Comparison of ENCODE assay signal across 2 cellular contexts in the genomic region with DNA sequence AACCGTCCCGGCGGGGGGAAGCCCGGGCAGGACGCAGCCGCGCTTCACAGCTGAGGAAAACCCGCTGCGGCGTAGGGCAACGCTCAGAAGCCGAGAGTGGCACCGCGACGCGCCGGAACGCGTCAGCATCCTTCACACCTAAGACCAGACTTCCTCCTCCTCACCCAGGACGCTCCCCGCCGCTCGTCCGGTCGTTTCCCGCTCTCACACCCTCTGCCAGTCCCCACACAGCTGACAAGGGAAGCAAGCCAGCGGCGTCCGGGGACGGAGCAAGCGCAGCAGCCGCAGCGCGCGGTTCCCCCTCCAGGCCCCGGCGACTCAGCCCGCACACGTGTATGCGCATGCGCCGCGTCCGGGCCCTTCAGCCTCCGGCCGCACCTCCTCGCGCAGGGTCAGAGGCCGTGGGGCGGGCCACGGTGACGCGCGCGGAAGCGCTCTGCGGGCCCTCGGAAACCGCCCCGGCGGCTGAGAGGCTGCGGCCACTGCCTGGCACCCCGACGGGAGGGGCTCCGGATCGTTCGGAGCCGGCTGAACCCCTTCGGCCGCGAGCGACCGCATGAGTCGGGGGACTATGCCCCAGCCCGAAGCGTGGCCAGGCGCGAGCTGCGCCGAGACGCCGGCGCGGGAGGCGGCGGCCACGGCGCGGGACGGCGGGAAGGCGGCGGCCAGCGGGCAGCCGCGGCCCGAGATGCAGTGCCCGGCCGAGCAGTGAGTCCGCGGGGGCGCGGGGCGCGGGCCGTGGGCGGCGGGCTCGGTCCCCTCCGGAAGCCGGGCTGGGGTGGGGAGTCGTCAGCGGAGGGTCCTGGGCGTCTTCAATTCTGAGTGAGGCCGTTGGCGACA.
TF ChIP-seq lines count a peak whose summit lies in the region.

A gene (plus strand): TSS at position 449 of the 840 bp plus-strand sequence. CDS start 108 bp downstream, at position 557.

TF ChIP-seq in HCT116, 20 proteins besides CTCF, POLR2A, EP300 and RAD21:
- TF ChIP-seq, protein P1, sequence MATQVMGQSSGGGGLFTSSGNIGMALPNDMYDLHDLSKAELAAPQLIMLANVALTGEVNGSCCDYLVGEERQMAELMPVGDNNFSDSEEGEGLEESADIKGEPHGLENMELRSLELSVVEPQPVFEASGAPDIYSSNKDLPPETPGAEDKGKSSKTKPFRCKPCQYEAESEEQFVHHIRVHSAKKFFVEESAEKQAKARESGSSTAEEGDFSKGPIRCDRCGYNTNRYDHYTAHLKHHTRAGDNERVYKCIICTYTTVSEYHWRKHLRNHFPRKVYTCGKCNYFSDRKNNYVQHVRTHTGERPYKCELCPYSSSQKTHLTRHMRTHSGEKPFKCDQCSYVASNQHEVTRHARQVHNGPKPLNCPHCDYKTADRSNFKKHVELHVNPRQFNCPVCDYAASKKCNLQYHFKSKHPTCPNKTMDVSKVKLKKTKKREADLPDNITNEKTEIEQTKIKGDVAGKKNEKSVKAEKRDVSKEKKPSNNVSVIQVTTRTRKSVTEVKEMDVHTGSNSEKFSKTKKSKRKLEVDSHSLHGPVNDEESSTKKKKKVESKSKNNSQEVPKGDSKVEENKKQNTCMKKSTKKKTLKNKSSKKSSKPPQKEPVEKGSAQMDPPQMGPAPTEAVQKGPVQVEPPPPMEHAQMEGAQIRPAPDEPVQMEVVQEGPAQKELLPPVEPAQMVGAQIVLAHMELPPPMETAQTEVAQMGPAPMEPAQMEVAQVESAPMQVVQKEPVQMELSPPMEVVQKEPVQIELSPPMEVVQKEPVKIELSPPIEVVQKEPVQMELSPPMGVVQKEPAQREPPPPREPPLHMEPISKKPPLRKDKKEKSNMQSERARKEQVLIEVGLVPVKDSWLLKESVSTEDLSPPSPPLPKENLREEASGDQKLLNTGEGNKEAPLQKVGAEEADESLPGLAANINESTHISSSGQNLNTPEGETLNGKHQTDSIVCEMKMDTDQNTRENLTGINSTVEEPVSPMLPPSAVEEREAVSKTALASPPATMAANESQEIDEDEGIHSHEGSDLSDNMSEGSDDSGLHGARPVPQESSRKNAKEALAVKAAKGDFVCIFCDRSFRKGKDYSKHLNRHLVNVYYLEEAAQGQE (IDR thresholded peaks at IDR 0.05; ENCODE audit: low read depth) = no peak
- TF ChIP-seq SIN3A (IDR thresholded peaks at IDR 0.05; ENCODE audit: low read depth) (peak; percentile 87), SP1 (IDR thresholded peaks at IDR 0.05; ENCODE audit: low read depth) (peak; percentile 56), YY1 (IDR thresholded peaks at IDR 0.05; ENCODE audit: extremely low read depth, insufficient replicate concordance, low read depth, low read length) (no peak), JUND (IDR thresholded peaks at IDR 0.05) (no peak), SRF (IDR thresholded peaks at IDR 0.05; ENCODE audit: low read depth) (no peak; the same call in 1 of the 2 replicates), POLR2AphosphoS5 (IDR thresholded peaks at IDR 0.05; ENCODE audit: low read depth, low read length) (peak; percentile 86), TCF7L2 (IDR thresholded peaks at IDR 0.05; ENCODE audit: borderline replicate concordance, extremely low read depth, insufficient read depth, insufficient read length) (peak; percentile 32), ZFX (IDR thresholded peaks at IDR 0.05) (peak; percentile 73), EGR1 (IDR thresholded peaks at IDR 0.05; ENCODE audit: low read depth) (no peak), EZH2phosphoT487 (IDR thresholded peaks at IDR 0.05; ENCODE audit: borderline replicate concordance) (no peak), CEBPB (IDR thresholded peaks at IDR 0.05; ENCODE audit: low read depth) (no peak), EZH2 (IDR thresholded peaks at IDR 0.05) (no peak), FOSL1 (IDR thresholded peaks at IDR 0.05; ENCODE audit: low read depth) (no peak), ZNF274 (IDR thresholded peaks at IDR 0.05; ENCODE audit: low read depth, low read length) (no peak), ELF1 (IDR thresholded peaks at IDR 0.05; ENCODE audit: borderline replicate concordance, low read depth) (peak; percentile 68), CBX3 (IDR thresholded peaks at IDR 0.05; ENCODE audit: low read depth) (peak; percentile 67)
- TF ChIP-seq, protein P2, sequence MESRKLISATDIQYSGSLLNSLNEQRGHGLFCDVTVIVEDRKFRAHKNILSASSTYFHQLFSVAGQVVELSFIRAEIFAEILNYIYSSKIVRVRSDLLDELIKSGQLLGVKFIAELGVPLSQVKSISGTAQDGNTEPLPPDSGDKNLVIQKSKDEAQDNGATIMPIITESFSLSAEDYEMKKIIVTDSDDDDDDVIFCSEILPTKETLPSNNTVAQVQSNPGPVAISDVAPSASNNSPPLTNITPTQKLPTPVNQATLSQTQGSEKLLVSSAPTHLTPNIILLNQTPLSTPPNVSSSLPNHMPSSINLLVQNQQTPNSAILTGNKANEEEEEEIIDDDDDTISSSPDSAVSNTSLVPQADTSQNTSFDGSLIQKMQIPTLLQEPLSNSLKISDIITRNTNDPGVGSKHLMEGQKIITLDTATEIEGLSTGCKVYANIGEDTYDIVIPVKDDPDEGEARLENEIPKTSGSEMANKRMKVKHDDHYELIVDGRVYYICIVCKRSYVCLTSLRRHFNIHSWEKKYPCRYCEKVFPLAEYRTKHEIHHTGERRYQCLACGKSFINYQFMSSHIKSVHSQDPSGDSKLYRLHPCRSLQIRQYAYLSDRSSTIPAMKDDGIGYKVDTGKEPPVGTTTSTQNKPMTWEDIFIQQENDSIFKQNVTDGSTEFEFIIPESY (IDR thresholded peaks at IDR 0.05; ENCODE audit: extremely low read depth, insufficient replicate concordance, low read length) = no peak
- TF ChIP-seq, protein P3, sequence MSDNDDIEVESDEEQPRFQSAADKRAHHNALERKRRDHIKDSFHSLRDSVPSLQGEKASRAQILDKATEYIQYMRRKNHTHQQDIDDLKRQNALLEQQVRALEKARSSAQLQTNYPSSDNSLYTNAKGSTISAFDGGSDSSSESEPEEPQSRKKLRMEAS (IDR thresholded peaks at IDR 0.05) = peak; percentile 95
- TF ChIP-seq, protein P4, sequence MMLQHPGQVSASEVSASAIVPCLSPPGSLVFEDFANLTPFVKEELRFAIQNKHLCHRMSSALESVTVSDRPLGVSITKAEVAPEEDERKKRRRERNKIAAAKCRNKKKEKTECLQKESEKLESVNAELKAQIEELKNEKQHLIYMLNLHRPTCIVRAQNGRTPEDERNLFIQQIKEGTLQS (IDR thresholded peaks at IDR 0.05) = no peak

TF ChIP-seq in SK-N-SH, 30 proteins besides CTCF, POLR2A, EP300 and RAD21 (continued from another document):
- TF ChIP-seq, protein P2 (IDR thresholded peaks at IDR 0.05; ENCODE audit: borderline replicate concordance, low read depth) = no peak
- TF ChIP-seq, protein P5, sequence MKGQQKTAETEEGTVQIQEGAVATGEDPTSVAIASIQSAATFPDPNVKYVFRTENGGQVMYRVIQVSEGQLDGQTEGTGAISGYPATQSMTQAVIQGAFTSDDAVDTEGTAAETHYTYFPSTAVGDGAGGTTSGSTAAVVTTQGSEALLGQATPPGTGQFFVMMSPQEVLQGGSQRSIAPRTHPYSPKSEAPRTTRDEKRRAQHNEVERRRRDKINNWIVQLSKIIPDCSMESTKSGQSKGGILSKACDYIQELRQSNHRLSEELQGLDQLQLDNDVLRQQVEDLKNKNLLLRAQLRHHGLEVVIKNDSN (IDR thresholded peaks at IDR 0.05; ENCODE audit: borderline replicate concordance, low read depth) = no peak
- TF ChIP-seq, protein P3 (IDR thresholded peaks at IDR 0.05; ENCODE audit: low read depth) = peak; percentile 95
- TF ChIP-seq ELF1 (IDR thresholded peaks at IDR 0.05) = peak; percentile 88
- peak; percentile 65; the same call in 1 of the 2 replicates for TF ChIP-seq TAF1 (IDR thresholded peaks at IDR 0.05; ENCODE audit: borderline replicate concordance, low read depth, low read length)
- TF ChIP-seq TEAD4 (IDR thresholded peaks at IDR 0.05; ENCODE audit: borderline replicate concordance, insufficient read depth) = 0 out of 2 replicates have a peak, but pooled peaks have one; percentile 7
- TF ChIP-seq, protein P6, sequence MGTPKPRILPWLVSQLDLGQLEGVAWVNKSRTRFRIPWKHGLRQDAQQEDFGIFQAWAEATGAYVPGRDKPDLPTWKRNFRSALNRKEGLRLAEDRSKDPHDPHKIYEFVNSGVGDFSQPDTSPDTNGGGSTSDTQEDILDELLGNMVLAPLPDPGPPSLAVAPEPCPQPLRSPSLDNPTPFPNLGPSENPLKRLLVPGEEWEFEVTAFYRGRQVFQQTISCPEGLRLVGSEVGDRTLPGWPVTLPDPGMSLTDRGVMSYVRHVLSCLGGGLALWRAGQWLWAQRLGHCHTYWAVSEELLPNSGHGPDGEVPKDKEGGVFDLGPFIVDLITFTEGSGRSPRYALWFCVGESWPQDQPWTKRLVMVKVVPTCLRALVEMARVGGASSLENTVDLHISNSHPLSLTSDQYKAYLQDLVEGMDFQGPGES (IDR thresholded peaks at IDR 0.05; ENCODE audit: low read depth, low read length) = no peak
- TF ChIP-seq, protein P7, sequence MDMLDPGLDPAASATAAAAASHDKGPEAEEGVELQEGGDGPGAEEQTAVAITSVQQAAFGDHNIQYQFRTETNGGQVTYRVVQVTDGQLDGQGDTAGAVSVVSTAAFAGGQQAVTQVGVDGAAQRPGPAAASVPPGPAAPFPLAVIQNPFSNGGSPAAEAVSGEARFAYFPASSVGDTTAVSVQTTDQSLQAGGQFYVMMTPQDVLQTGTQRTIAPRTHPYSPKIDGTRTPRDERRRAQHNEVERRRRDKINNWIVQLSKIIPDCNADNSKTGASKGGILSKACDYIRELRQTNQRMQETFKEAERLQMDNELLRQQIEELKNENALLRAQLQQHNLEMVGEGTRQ (IDR thresholded peaks at IDR 0.05; ENCODE audit: borderline replicate concordance, low read depth, low read length) = no peak
- TF ChIP-seq SMC3 (IDR thresholded peaks at IDR 0.05; ENCODE audit: low read depth, low read length) = no peak
- peak; percentile 33; the same call in 1 of the 2 replicates for TF ChIP-seq NFIC (IDR thresholded peaks at IDR 0.05; ENCODE audit: borderline replicate concordance)
- TF ChIP-seq TCF12 (IDR thresholded peaks at IDR 0.05) = no peak; the same call in 1 of the 2 replicates
- peak; percentile 89 for TF ChIP-seq POLR2AphosphoS5 (IDR thresholded peaks at IDR 0.05; ENCODE audit: low read depth, low read length)
- peak; percentile 66; the same call in 1 of the 2 replicates for TF ChIP-seq MXI1 (IDR thresholded peaks at IDR 0.05; ENCODE audit: low read depth, low read length)
- no peak for TF ChIP-seq RFX5 (IDR thresholded peaks at IDR 0.05; ENCODE audit: low read length)
- TF ChIP-seq GATA2 (CRISPR knock-in tag; IDR thresholded peaks at IDR 0.05) = no peak
- no peak for TF ChIP-seq MEF2A (IDR thresholded peaks at IDR 0.05; ENCODE audit: borderline replicate concordance, low read depth)
- TF ChIP-seq FOXJ3 (CRISPR knock-in tag; IDR thresholded peaks at IDR 0.05) = no peak
- no peak for TF ChIP-seq EZH2phosphoT487 (IDR thresholded peaks at IDR 0.05; ENCODE audit: borderline replicate concordance, low read depth)
- TF ChIP-seq CHD2 (IDR thresholded peaks at IDR 0.05; ENCODE audit: low read length, partially characterized antibody) = peak; percentile 63
- peak; percentile 95 for TF ChIP-seq NRF1 (IDR thresholded peaks at IDR 0.05; ENCODE audit: low read depth, low read length)
- TF ChIP-seq, protein P1 (IDR thresholded peaks at IDR 0.05; ENCODE audit: low read depth, low read length) = no peak
- no peak for TF ChIP-seq RCOR1 (IDR thresholded peaks at IDR 0.05; ENCODE audit: low read length)
- 0 out of 2 replicates have a peak, but pooled peaks have one; percentile 29 for TF ChIP-seq YY1 (IDR thresholded peaks at IDR 0.05; ENCODE audit: low read depth)
- TF ChIP-seq GABPA (IDR thresholded peaks at IDR 0.05; ENCODE audit: low read depth) = peak; percentile 45
- TF ChIP-seq FOSL2 (IDR thresholded peaks at IDR 0.05; ENCODE audit: borderline replicate concordance, low read depth) = no peak
- TF ChIP-seq, protein P8, sequence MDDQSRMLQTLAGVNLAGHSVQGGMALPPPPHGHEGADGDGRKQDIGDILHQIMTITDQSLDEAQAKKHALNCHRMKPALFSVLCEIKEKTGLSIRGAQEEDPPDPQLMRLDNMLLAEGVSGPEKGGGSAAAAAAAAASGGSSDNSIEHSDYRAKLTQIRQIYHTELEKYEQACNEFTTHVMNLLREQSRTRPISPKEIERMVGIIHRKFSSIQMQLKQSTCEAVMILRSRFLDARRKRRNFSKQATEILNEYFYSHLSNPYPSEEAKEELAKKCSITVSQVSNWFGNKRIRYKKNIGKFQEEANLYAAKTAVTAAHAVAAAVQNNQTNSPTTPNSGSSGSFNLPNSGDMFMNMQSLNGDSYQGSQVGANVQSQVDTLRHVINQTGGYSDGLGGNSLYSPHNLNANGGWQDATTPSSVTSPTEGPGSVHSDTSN (IDR thresholded peaks at IDR 0.05) = 0 out of 2 replicates have a peak, but pooled peaks have one; percentile 38
